ENCODE assay signal across 1 cellular context in genomic region chr2:203688798-203689197, GRCh38.
TF ChIP-seq lines count a peak whose summit lies in the region.

No MANE protein-coding gene starts in this region.

TF ChIP-seq in H1, 55 proteins besides CTCF, POLR2A, EP300 and RAD21 (continued from another document):
- TF ChIP-seq SUZ12 (IDR thresholded peaks at IDR 0.05; ENCODE audit: low read length): no peak
- TF ChIP-seq FOSL1 (IDR thresholded peaks at IDR 0.05; ENCODE audit: insufficient read depth, low read depth, low read length): no peak
- TF ChIP-seq ASH2L (IDR thresholded peaks at IDR 0.05; ENCODE audit: low read length): no peak
- no peak for TF ChIP-seq SIX5 (IDR thresholded peaks at IDR 0.05; ENCODE audit: low read depth, low read length)
- TF ChIP-seq TBP (IDR thresholded peaks at IDR 0.05; ENCODE audit: low read depth, low read length): no peak
